1 cellular context compared by ENCODE assay signal in the genomic region with DNA sequence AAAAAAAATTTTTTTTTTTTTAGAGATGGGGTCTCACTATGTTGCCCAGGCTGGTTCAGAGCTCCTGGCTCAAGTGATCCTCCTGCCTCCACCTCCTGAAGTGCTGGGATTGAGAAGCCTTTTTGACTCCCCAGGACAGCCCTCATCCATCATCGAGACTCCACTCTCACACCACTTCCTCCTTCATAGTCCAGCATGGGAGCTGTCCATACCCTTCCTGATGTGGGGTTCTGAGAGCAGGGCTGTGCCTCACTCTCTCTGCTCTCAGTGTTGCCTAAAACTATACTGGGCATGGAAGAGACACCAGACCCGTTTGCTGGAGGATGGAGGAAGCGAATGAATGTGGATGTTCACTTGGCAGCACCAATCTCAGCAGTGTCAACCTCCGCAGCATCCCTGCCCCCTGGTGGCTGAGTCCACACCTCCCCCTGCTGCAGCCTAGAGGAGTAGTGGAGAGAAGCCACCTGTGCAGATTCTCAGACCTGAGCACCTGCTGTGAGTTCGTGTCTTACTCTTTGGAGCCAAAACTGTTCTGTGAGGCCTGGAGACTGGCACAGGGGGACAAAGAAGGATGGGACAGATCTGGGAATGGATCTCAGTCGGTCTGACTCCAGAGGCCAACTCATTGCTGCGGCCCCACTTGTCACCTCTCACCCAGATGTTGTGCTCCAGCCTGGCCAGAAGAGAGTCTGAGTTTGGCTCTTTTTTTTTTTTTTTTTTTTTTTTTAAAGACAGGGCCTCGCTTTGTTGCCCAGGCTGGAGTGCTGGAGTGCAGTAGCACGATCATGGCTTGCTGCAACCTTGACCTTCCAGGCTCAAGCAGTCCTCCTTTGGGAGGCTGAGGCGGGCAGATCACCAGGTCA.
TF ChIP-seq lines count a peak whose summit lies in the region.

No MANE protein-coding gene starts in this region.

TF ChIP-seq in GM23338, 12 proteins besides CTCF, POLR2A, EP300 and RAD21:
- TF ChIP-seq ZNF331 (CRISPR knock-in tag; IDR thresholded peaks at IDR 0.05; ENCODE audit: low read depth) = no peak
- no peak for TF ChIP-seq CREB1 (CRISPR knock-in tag; IDR thresholded peaks at IDR 0.05; ENCODE audit: low read depth)
- no peak for TF ChIP-seq EZH2phosphoT487 (IDR thresholded peaks at IDR 0.05; ENCODE audit: unreplicated experiment)
- no peak for TF ChIP-seq NANOG (IDR thresholded peaks at IDR 0.05; ENCODE audit: borderline replicate concordance)
- no peak for TF ChIP-seq REST (IDR thresholded peaks at IDR 0.05; ENCODE audit: unreplicated experiment)
- TF ChIP-seq ZNF114 (CRISPR knock-in tag; IDR thresholded peaks at IDR 0.05) = no peak
- no peak for TF ChIP-seq EZH2 (IDR thresholded peaks at IDR 0.05; ENCODE audit: low read depth, unreplicated experiment)
- TF ChIP-seq JUNB (IDR thresholded peaks at IDR 0.05; ENCODE audit: unreplicated experiment) = no peak
- TF ChIP-seq ZNF462 (CRISPR knock-in tag; IDR thresholded peaks at IDR 0.05) = no peak
- TF ChIP-seq POLR2AphosphoS5 (IDR thresholded peaks at IDR 0.05; ENCODE audit: low read depth) = no peak
- TF ChIP-seq STAT1 (IDR thresholded peaks at IDR 0.05; ENCODE audit: unreplicated experiment) = no peak
- TF ChIP-seq, protein P1, sequence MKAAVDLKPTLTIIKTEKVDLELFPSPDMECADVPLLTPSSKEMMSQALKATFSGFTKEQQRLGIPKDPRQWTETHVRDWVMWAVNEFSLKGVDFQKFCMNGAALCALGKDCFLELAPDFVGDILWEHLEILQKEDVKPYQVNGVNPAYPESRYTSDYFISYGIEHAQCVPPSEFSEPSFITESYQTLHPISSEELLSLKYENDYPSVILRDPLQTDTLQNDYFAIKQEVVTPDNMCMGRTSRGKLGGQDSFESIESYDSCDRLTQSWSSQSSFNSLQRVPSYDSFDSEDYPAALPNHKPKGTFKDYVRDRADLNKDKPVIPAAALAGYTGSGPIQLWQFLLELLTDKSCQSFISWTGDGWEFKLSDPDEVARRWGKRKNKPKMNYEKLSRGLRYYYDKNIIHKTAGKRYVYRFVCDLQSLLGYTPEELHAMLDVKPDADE (IDR thresholded peaks at IDR 0.05) = no peak
